ENCODE assay signal across 8 cellular contexts in the genomic region with DNA sequence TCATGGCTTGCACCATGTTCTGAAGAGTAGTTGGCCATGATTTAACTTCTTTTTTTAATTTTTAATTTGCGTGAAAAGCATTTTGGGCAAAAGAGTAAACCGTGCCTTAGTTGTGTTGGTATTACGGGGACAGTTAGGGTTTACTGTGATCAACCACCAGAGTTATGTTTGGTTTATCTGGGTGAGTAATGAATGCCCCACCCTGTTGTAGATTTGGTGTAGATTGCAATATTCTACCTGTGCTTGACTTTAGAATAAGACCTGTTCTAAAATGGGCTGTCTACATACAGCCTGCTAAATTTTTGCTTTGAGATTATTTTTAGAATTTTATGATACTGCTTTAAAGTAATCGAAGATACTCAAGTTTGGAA. TPM values are rescaled to one million over a fixed set of nuclear protein-coding genes. Genes with fewer than 3 reads are reported as not detected.
DNase-seq lines count a peak whose midpoint lies in the region; ATAC-seq and TF ChIP-seq lines count a peak whose summit lies in the region.

No MANE protein-coding gene starts in this region.

- intact Hi-C loops in activated CD4-positive, alpha-beta memory T cell treated with anti-CD3 and anti-CD28 coated beads for 36 hours (cut with micrococcal nuclease) = loop anchor here (5.0 kb wide), 5 partner anchors 294 to 1881 kb away; partner anchors contain the start of genes BTG3, NRIP1 and SAMSN1

- CTCF ChIA-PET in activated CD4-positive, alpha-beta memory T cell treated with anti-CD3 and anti-CD28 coated beads for 36 hours (lab: Charles Lee) = interaction anchor here (1.0 to 1.5 kb wide), 2 partner anchors 11 to 32 kb away, joined by 3 read pairs; no protein-coding TSS in a partner anchor

- H3K36me3 Mint-ChIP-seq in activated T-cell treated with anti-CD3 and anti-CD28 coated beads, Interleukin-2, amount 50 U/mL, for 4 hours (ENCODE audit: insufficient read depth) = no peaks in the 10 kb centered on the region
- H3K36me3 Mint-ChIP-seq in activated CD4-positive, alpha-beta memory T cell treated with anti-CD3 and anti-CD28 coated beads for 36 hours = no peaks in the 10 kb centered on the region

- DNase-seq in activated T-cell treated with anti-CD3 and anti-CD28 coated beads, Interleukin-2, amount 50 U/mL, for 4 hours = no peak
- no peak for DNase-seq in activated T-cell treated with anti-CD3 and anti-CD28 coated beads, Interleukin-2, amount 50 U/mL, for 48 hours
- DNase-seq in activated CD4-positive, alpha-beta memory T cell treated with anti-CD3 and anti-CD28 coated beads for 36 hours = no peak
- no peak for DNase-seq in suprapubic skin (ENCODE audit: low spot score in 2 of 2)
- no peak for DNase-seq in NCI-H345 (lab: John Stamatoyannopoulos, UW)

- TF ChIP-seq POLR2A in suprapubic skin (IDR thresholded peaks at IDR 0.05) = no peak

- H3K36me3 ChIP-seq in suprapubic skin = no peaks in the 10 kb centered on the region

- peaks cover 3% of the 10 kb centered on the region for H3K27me3 Mint-ChIP-seq in activated T-cell treated with anti-CD3 and anti-CD28 coated beads, Interleukin-2, amount 50 U/mL, for 4 hours (ENCODE audit: low read depth)
- H3K27me3 Mint-ChIP-seq in activated CD4-positive, alpha-beta memory T cell treated with anti-CD3 and anti-CD28 coated beads for 36 hours = peaks cover 2% of the 10 kb centered on the region

- peak overlapping the region; percentile 77 for H3K27ac Mint-ChIP-seq in activated CD4-positive, alpha-beta memory T cell treated with anti-CD3 and anti-CD28 coated beads for 36 hours

- peak overlapping the region; percentile 93 for H3K4me3 Mint-ChIP-seq in activated T-cell treated with anti-CD3 and anti-CD28 coated beads, Interleukin-2, amount 50 U/mL, for 4 hours
- peak overlapping the region; percentile 83 for H3K4me3 Mint-ChIP-seq in activated CD4-positive, alpha-beta memory T cell treated with anti-CD3 and anti-CD28 coated beads for 36 hours

- POLR2A ChIA-PET in activated CD4-positive, alpha-beta memory T cell treated with anti-CD3 and anti-CD28 coated beads for 36 hours (lab: Charles Lee) = no interaction called here

- no peak for TF ChIP-seq EP300 in suprapubic skin (IDR thresholded peaks at IDR 0.05)

- H3K9me3 Mint-ChIP-seq in activated T-cell treated with anti-CD3 and anti-CD28 coated beads, Interleukin-2, amount 50 U/mL, for 4 hours = no peaks in the 10 kb centered on the region
- H3K9me3 Mint-ChIP-seq in activated CD4-positive, alpha-beta memory T cell treated with anti-CD3 and anti-CD28 coated beads for 36 hours = no peaks in the 10 kb centered on the region

- peaks cover 42% of the 10 kb centered on the region for H3K4me1 Mint-ChIP-seq in activated T-cell treated with anti-CD3 and anti-CD28 coated beads, Interleukin-2, amount 50 U/mL, for 4 hours (ENCODE audit: low read depth)
- H3K4me1 Mint-ChIP-seq in activated CD4-positive, alpha-beta memory T cell treated with anti-CD3 and anti-CD28 coated beads for 36 hours (ENCODE audit: low read depth) = peaks cover 32% of the 10 kb centered on the region

- H3K4me3 ChIP-seq in iPS-18c (ENCODE audit: insufficient read depth, low read depth, low read length) (peak overlapping the region; percentile 86), suprapubic skin (peak overlapping the region; percentile 93)

- no peak for ATAC-seq in activated T-cell treated with anti-CD3 and anti-CD28 coated beads, Interleukin-2, amount 50 U/mL, for 4 hours
- ATAC-seq in HG03095 (IDR thresholded peaks at IDR 0.05; ENCODE audit: unreplicated experiment) (no peak), HG03439 (IDR thresholded peaks at IDR 0.05; ENCODE audit: unreplicated experiment) (no peak)

- no peaks in the 10 kb centered on the region for H3K27me3 ChIP-seq in suprapubic skin

- WGBS in suprapubic skin = 7% methylated on average over 4 of the region's 4 CpGs

- H3K4me1 ChIP-seq in suprapubic skin = peaks cover 52% of the 10 kb centered on the region

- no peak for TF ChIP-seq CTCF in suprapubic skin (IDR thresholded peaks at IDR 0.05)

- H3K27ac ChIP-seq in suprapubic skin = no peak overlapping the region

- H3K9me3 ChIP-seq in iPS-18c (ENCODE audit: control insufficient read depth, insufficient read depth, low read length) (no peaks in the 10 kb centered on the region), suprapubic skin (no peaks in the 10 kb centered on the region)

RNA-seq across cellular contexts. Expression of gene USP25, which starts 1.4 kb away (rescaled TPM):
- 10 to 100 TPM; 28.3 to 31.1 (median 28.4) TPM for total RNA-seq in activated T-cell treated with anti-CD3 and anti-CD28 coated beads, Interleukin-2, amount 50 U/mL, for 4 hours
- total RNA-seq in activated CD4-positive, alpha-beta memory T cell treated with anti-CD3 and anti-CD28 coated beads for 36 hours = 10 to 100 TPM; 31.2 to 31.7 TPM
- total RNA-seq in suprapubic skin = 10 to 100 TPM; 32.3 to 44.3 (median 33.4) TPM
